ENCODE assay signal across 21 cellular contexts in genomic region chr22:17581631-17582030, GRCh38. TPM values are rescaled to one million over a fixed set of nuclear protein-coding genes. Genes with fewer than 3 reads are reported as not detected.
"Had no signal": no experiment of that assay in that cellular context is flagged by ENCODE, and none has a peak within 500 bp of the region (broad histone marks: within the 10 kb centered on the region; RNA-seq: fewer than 3 reads in every experiment).

No MANE protein-coding gene starts in this region.

- H2AFZ ChIP-seq: PC-9 had no signal

- H3K36me3 Mint-ChIP-seq: activated naive CD4-positive, alpha-beta T cell treated with anti-CD3 and anti-CD28 coated beads, Interleukin-2, amount 50 U/mL, for 24 hours; brain had no signal

- H3K4me2 ChIP-seq: PC-9 had no signal

- H3K27ac ChIP-seq: PC-9 had no signal

- DNase-seq: activated CD4-positive, alpha-beta T cell treated with anti-CD3 and anti-CD28 coated beads for 4 hours; activated CD8-positive, alpha-beta memory T cell treated with anti-CD3 and anti-CD28 coated beads, Interleukin-2, amount 50 U/mL, for 48 hours; activated CD8-positive, alpha-beta T cell treated with anti-CD3 and anti-CD28 coated beads, Interleukin-2, amount 10 ng/mL, durations not matched to agents 7 days and 5 days; activated effector memory CD4-positive, alpha-beta T cell treated with Interleukin-2 at 50 U/mL for 16 hours; activated naive CD4-positive, alpha-beta T cell; activated T-cell treated with anti-CD3 and anti-CD28 coated beads, Interleukin-2, amount 50 U/mL, for 1 hour; Kasumi-1; KBM-7; NCI-H1105 treated with DMSO at 0.1 percent for 48 hours; NCI-H1436 treated with DMSO at 0.1 percent for 48 hours; NCI-H187; NCI-H2081; NCI-H446; NCI-H524; PC-9; SHP77 treated with DMSO at 0.1 percent for 48 hours had no signal

- H3K4me3 ChIP-seq: PC-9 had no signal

- ATAC-seq: activated CD4-positive, CD25-positive, alpha-beta regulatory T cell treated with anti-CD3 and anti-CD28 coated beads, Interleukin-2, amount 50 U/mL, for 24 hours; activated CD8-positive, alpha-beta T cell treated with anti-CD3 and anti-CD28 coated beads, Interleukin-2, amount 10 ng/mL, durations not matched to agents 7 days and 5 days had no signal

- H3K4me1 Mint-ChIP-seq: activated naive CD4-positive, alpha-beta T cell treated with anti-CD3 and anti-CD28 coated beads, Interleukin-2, amount 50 U/mL, for 24 hours had no signal

- H3K27me3 Mint-ChIP-seq: activated naive CD4-positive, alpha-beta T cell treated with anti-CD3 and anti-CD28 coated beads, Interleukin-2, amount 50 U/mL, for 24 hours; brain had no signal

- H3K9me3 Mint-ChIP-seq: activated naive CD4-positive, alpha-beta T cell treated with anti-CD3 and anti-CD28 coated beads, Interleukin-2, amount 50 U/mL, for 24 hours; T-helper 1 cell treated with Interleukin-12 subunit alpha and Interleukin-12 subunit beta and Interleukin-4 antibody, amounts not matched to agents 30 μg/mL and 1 μg/mL, for 36 hours had no signal

- H3K4me3 Mint-ChIP-seq: activated CD8-positive, alpha-beta T cell treated with anti-CD3 and anti-CD28 coated beads, Interleukin-2, amount 10 ng/mL, durations not matched to agents 7 days and 5 days; activated naive CD4-positive, alpha-beta T cell treated with anti-CD3 and anti-CD28 coated beads, Interleukin-2, amount 50 U/mL, for 24 hours; brain; T-helper 1 cell treated with Interleukin-12 subunit alpha and Interleukin-12 subunit beta and Interleukin-4 antibody, amounts not matched to agents 30 μg/mL and 1 μg/mL, for 36 hours had no signal

- H3K27ac Mint-ChIP-seq: activated CD8-positive, alpha-beta T cell treated with anti-CD3 and anti-CD28 coated beads, Interleukin-2, amount 10 ng/mL, durations not matched to agents 7 days and 5 days; activated naive CD4-positive, alpha-beta T cell treated with anti-CD3 and anti-CD28 coated beads, Interleukin-2, amount 50 U/mL, for 24 hours; brain; T-helper 1 cell treated with Interleukin-12 subunit alpha and Interleukin-12 subunit beta and Interleukin-4 antibody, amounts not matched to agents 30 μg/mL and 1 μg/mL, for 36 hours had no signal

RNA-seq across cellular contexts. Expression of gene SLC25A18, which starts 18.3 kb away (rescaled TPM):
- total RNA-seq: activated CD8-positive, alpha-beta T cell treated with anti-CD3 and anti-CD28 coated beads, Interleukin-2, amount 10 ng/mL, durations not matched to agents 7 days and 5 days; SK-MEL-5 had no signal
